ENCODE assay signal across 19 cellular contexts in genomic region chr13:95217920-95218830, GRCh38.
DNase-seq lines count a peak whose midpoint lies in the region; ATAC-seq, FAIRE-seq and TF ChIP-seq lines count a peak whose summit lies in the region.
"Had no signal": no experiment of that assay in that cellular context is flagged by ENCODE, and none has a peak within 500 bp of the region (broad histone marks: within the 10 kb centered on the region; RNA-seq: fewer than 3 reads in every experiment).

No MANE protein-coding gene starts in this region.

- H3K23ac ChIP-seq in mesenchymal stem cell (ENCODE audit: low read length in 2 of 2): no peak overlapping the region

- no peak overlapping the region for H2BK120ac ChIP-seq in mesenchymal stem cell (ENCODE audit: low read depth, low read length)

- no peak overlapping the region for H3K14ac ChIP-seq in mesenchymal stem cell (ENCODE audit: low read length in 2 of 2)

- ATAC-seq in Panc1: no peak
- ATAC-seq in GM21528 (IDR thresholded peaks at IDR 0.05; ENCODE audit: low FRiP score, unreplicated experiment): no peak
- no peak for ATAC-seq in upper lobe of left lung (ENCODE audit: low FRiP score in 2 of 2)

- FAIRE-seq in GM12892 (lab: Jason Lieb, UNC): peak; percentile 33
- FAIRE-seq: GM18507 had no signal

- BruUV-seq in Panc1 (replicated peaks; lab: Mats Ljungman, UMichigan): no TSS peak

- H3K4me2 ChIP-seq in mesenchymal stem cell (ENCODE audit: low read length, poor library complexity, severe bottlenecking): no peak overlapping the region

- intact Hi-C loops in Panc1 (cut with micrococcal nuclease; ENCODE audit: unreplicated experiment): no loop called here

- TF ChIP-seq CTCF in LNCaP clone FGC (IDR thresholded peaks at IDR 0.05; ENCODE audit: control insufficient read depth, extremely low read depth, insufficient read depth): no peak
- TF ChIP-seq CTCF in Panc1 (IDR thresholded peaks at IDR 0.05): no peak
- no peak for TF ChIP-seq CTCF in upper lobe of left lung (IDR thresholded peaks at IDR 0.05)

- no peak overlapping the region for H4K91ac ChIP-seq in mesenchymal stem cell (ENCODE audit: low read length)

- TF ChIP-seq POLR2A in GM12892 (IDR thresholded peaks at IDR 0.05; ENCODE audit: low read depth, low read length) (no peak), upper lobe of left lung (IDR thresholded peaks at IDR 0.05) (no peak)

- WGBS in mesenchymal stem cell: 87% methylated on average over 4 of the region's 6 CpGs
- WGBS in upper lobe of left lung, 2 donors: 71 to 74% methylated on average over 6 of the region's 6 CpGs

- POLR2A ChIA-PET in Panc1 (lab: Charles Lee): no interaction called here

- H3K4me1 ChIP-seq in Panc1 (ENCODE audit: control insufficient read depth, insufficient read depth, low read length): peaks cover 15% of the 10 kb centered on the region; the same call in 1 of the 2 replicates
- peaks cover 8% of the 10 kb centered on the region for H3K4me1 ChIP-seq in mesenchymal stem cell (ENCODE audit: control insufficient read depth, insufficient read depth, low read depth, low read length)
- peaks cover 0 to 2% (median 0%) of the 10 kb centered on the region in 4 donors for H3K4me1 ChIP-seq in upper lobe of left lung
- H3K4me1 ChIP-seq: Caco-2 had no signal

- 0 out of 2 replicates have a peak overlapping the region, but pooled peaks have one; percentile 13 for H3K4me3 ChIP-seq in LNCaP clone FGC (ENCODE audit: low read depth, low read length)
- no peak overlapping the region for H3K4me3 ChIP-seq in Panc1 (ENCODE audit: low read depth in 2 of 2, low read length in 2 of 2)
- no peak overlapping the region for H3K4me3 ChIP-seq in mesenchymal stem cell (ENCODE audit: insufficient read depth in 1 of 2, low read depth in 1 of 2, low read length in 2 of 2)
- H3K4me3 ChIP-seq in upper lobe of left lung: no peak overlapping the region

- DNase-seq in GM12892 (ENCODE audit: insufficient read length): no peak
- DNase-seq in LNCaP clone FGC (ENCODE audit: low read depth): peak; percentile 96
- no peak for DNase-seq in Panc1 (ENCODE audit: low read depth, low spot score)
- DNase-seq in mesenchymal stem cell: peak; percentile 23
- DNase-seq in NCI-H2227 treated with DMSO at 0.1 percent for 48 hours (lab: John Stamatoyannopoulos, UW): no peak
- DNase-seq in DMS 273 treated with DMSO at 0.1 percent for 48 hours (lab: John Stamatoyannopoulos, UW): no peak
- DNase-seq in upper lobe of left lung: no peak
- DNase-seq: Caco-2; CD4-positive, CD25-positive, alpha-beta regulatory T cell; DMS79 treated with DMSO at 0.1 percent for 48 hours; IMR-90; Kasumi-1; NCI-H1930; NCI-H2171; NCI-H446 treated with DMSO at 0.1 percent for 48 hours; NCI-H774; RPMI8226 had no signal

- no peaks in the 10 kb centered on the region; the same call in 1 of the 2 replicates for H3K36me3 ChIP-seq in Panc1 (ENCODE audit: control insufficient read depth, insufficient read depth, low read length)
- H3K36me3 ChIP-seq in mesenchymal stem cell (ENCODE audit: control insufficient read depth in 1 of 2, insufficient read depth in 2 of 2, low read depth in 1 of 2, low read length in 2 of 2): peaks cover 4 to 19% of the 10 kb centered on the region in 2 experiments
- H3K36me3 ChIP-seq in upper lobe of left lung: no peaks in the 10 kb centered on the region

- H4K8ac ChIP-seq in mesenchymal stem cell (ENCODE audit: low read length): no peak overlapping the region

- no peak overlapping the region for H2BK5ac ChIP-seq in mesenchymal stem cell (ENCODE audit: low read depth, low read length, poor library complexity, severe bottlenecking)

- peaks cover 22% of the 10 kb centered on the region for H3K79me1 ChIP-seq in mesenchymal stem cell (replicated peaks; ENCODE audit: low read length, poor library complexity, severe bottlenecking)

- CTCF ChIA-PET in Panc1 (lab: Charles Lee): no interaction called here

- no peak overlapping the region for H3K18ac ChIP-seq in mesenchymal stem cell (ENCODE audit: low read depth in 1 of 2, low read length in 2 of 2)

- in situ Hi-C loops in Panc1 (cut with HindIII; ENCODE audit: low pct_unique_long_range_greater_than_20kb, low sequenced_read_pairs): no loop called here

- H3K27me3 ChIP-seq in Panc1 (ENCODE audit: control insufficient read depth, insufficient read depth, low read length) (no peaks in the 10 kb centered on the region), mesenchymal stem cell (ENCODE audit: control insufficient read depth in 1 of 2, insufficient read depth in 1 of 2, low read length in 2 of 2) (no peaks in the 10 kb centered on the region), upper lobe of left lung (no peaks in the 10 kb centered on the region)

- H3K27ac ChIP-seq in Panc1 (ENCODE audit: low read length): peak overlapping the region; percentile 71
- H3K27ac ChIP-seq in mesenchymal stem cell (ENCODE audit: low read length, poor library complexity, severe bottlenecking): no peak overlapping the region
- H3K27ac ChIP-seq in upper lobe of left lung: no peak overlapping the region

- H2AK5ac ChIP-seq in mesenchymal stem cell (ENCODE audit: low read length, severe bottlenecking): no peak overlapping the region

- H2BK12ac ChIP-seq in mesenchymal stem cell (ENCODE audit: low read length in 2 of 2): no peak overlapping the region

- TF ChIP-seq EP300 in upper lobe of left lung (IDR thresholded peaks at IDR 0.05): no peak

- H2BK15ac ChIP-seq in mesenchymal stem cell (ENCODE audit: low read depth, poor library complexity, severe bottlenecking): no peak overlapping the region

- no peak overlapping the region for H2AFZ ChIP-seq in mesenchymal stem cell (ENCODE audit: low read depth, low read length)

- no peak overlapping the region for H3K4ac ChIP-seq in mesenchymal stem cell (ENCODE audit: low read depth in 1 of 2, low read length in 2 of 2)

- no peaks in the 10 kb centered on the region for H3K9me3 ChIP-seq in Panc1 (ENCODE audit: control insufficient read depth, insufficient read depth, low read depth, low read length)
- H3K9me3 ChIP-seq in mesenchymal stem cell (ENCODE audit: control insufficient read depth, low read length): no peaks in the 10 kb centered on the region
- H3K9me3 ChIP-seq in upper lobe of left lung: no peaks in the 10 kb centered on the region
- H3K9me3 ChIP-seq: Caco-2 had no signal

- H3K9ac ChIP-seq in mesenchymal stem cell (ENCODE audit: low read length): no peak overlapping the region

Comparison
In these comparisons a context has a peak if more than half of its experiments do, and no peak if none do; other contexts are left out.
1. DNase-seq: peak in LNCaP clone FGC (single experiment) and mesenchymal stem cell (single experiment); none in GM12892 (single experiment), Panc1 (single experiment), NCI-H2227 treated with DMSO at 0.1 percent for 48 hours (single experiment), DMS 273 treated with DMSO at 0.1 percent for 48 hours (single experiment) and upper lobe of left lung (0 of 2).